In genomic region chr6:167401525-167402194, GRCh38 we compare ENCODE assay signal across 13 cellular contexts.
A peak's percentile ranks its signal among the peaks of the same experiment; 100 is the strongest.
DNase-seq lines count a peak whose midpoint lies in the region; ATAC-seq and TF ChIP-seq lines count a peak whose summit lies in the region.
"Had no signal": no experiment of that assay in that cellular context is flagged by ENCODE, and none has a peak within 500 bp of the region (broad histone marks: within the 10 kb centered on the region; RNA-seq: fewer than 3 reads in every experiment).

No MANE protein-coding gene starts in this region.

- H3K36me3 Mint-ChIP-seq in endodermal cell (ENCODE audit: low read depth), result no peaks in the 10 kb centered on the region
- H3K36me3 Mint-ChIP-seq in activated T-cell treated with anti-CD3 and anti-CD28 coated beads, Interleukin-2, amount 50 U/mL, for 4 hours (ENCODE audit: insufficient read depth), result no peaks in the 10 kb centered on the region
- H3K36me3 Mint-ChIP-seq: activated naive CD8-positive, alpha-beta T cell had no signal

- H3K4me1 ChIP-seq in endodermal cell (ENCODE audit: control insufficient read depth, insufficient read depth, low read length), result no peaks in the 10 kb centered on the region
- H3K4me1 ChIP-seq in neuronal stem cell (ENCODE audit: control insufficient read depth in 2 of 2, insufficient read depth in 1 of 2, low read depth in 1 of 2, low read length in 2 of 2), result peaks cover 4 to 11% of the 10 kb centered on the region in 2 donors
- H3K4me1 ChIP-seq: BLaER1 had no signal

- H3K9ac ChIP-seq in endodermal cell (ENCODE audit: extremely low read depth, low read length, poor library complexity, severe bottlenecking) (no peak overlapping the region), neuronal stem cell (ENCODE audit: low read depth, low read length, poor library complexity) (peak overlapping the region; percentile 7)
- H3K9ac ChIP-seq: BLaER1 had no signal

- peak overlapping the region; percentile 46 for H3K4ac ChIP-seq in neuronal stem cell (ENCODE audit: low read length)

- TF ChIP-seq CTCF in endodermal cell (conservative IDR thresholded peaks at IDR 0.05) (no peak), dorsolateral prefrontal cortex (IDR thresholded peaks at IDR 0.05 in 54 of 56, conservative IDR thresholded peaks at IDR 0.05 in 2 of 56; ENCODE audit: low read depth in 1 of 56, partially characterized antibody in 56 of 56) (no peak)

- H3K9me3 ChIP-seq in endodermal cell (ENCODE audit: control insufficient read depth, low read length) (no peaks in the 10 kb centered on the region), neuronal stem cell (replicated peaks in 1 of 2; ENCODE audit: control insufficient read depth in 2 of 2, insufficient read depth in 1 of 2, low read depth in 1 of 2, low read length in 2 of 2) (no peaks in the 10 kb centered on the region)
- H3K9me3 ChIP-seq: BLaER1 had no signal

- H3K27ac Mint-ChIP-seq in endodermal cell, result no peak overlapping the region
- H3K27ac Mint-ChIP-seq: activated naive CD8-positive, alpha-beta T cell had no signal

- H2BK120ac ChIP-seq in neuronal stem cell (ENCODE audit: low read depth, low read length), result no peak overlapping the region

- intact Hi-C loops in sciatic nerve (cut with DNase I), result no loop called here
- intact Hi-C loops in dorsolateral prefrontal cortex (cut with DNase I), result no loop called here

- no peaks in the 10 kb centered on the region for H3K27me3 Mint-ChIP-seq in endodermal cell (ENCODE audit: insufficient read depth)
- peaks cover 13% of the 10 kb centered on the region for H3K27me3 Mint-ChIP-seq in activated T-cell treated with anti-CD3 and anti-CD28 coated beads, Interleukin-2, amount 50 U/mL, for 4 hours (ENCODE audit: low read depth)

- H2BK15ac ChIP-seq in neuronal stem cell (ENCODE audit: low read length), result peak overlapping the region; percentile 79

- peak overlapping the region; percentile 59 for H2AK5ac ChIP-seq in neuronal stem cell (ENCODE audit: low read depth, low read length)

- H2BK5ac ChIP-seq in neuronal stem cell (ENCODE audit: low read length), result no peak overlapping the region

- H3K79me1 ChIP-seq in neuronal stem cell (ENCODE audit: low read depth, low read length), result no peaks in the 10 kb centered on the region

- 81 to 87% methylated on average over 8 to 20 of the region's 20 CpGs for WGBS in endodermal cell (ENCODE audit: insufficient coverage in 1 of 2, insufficient read length in 1 of 2), 2 experiments
- no CpG with 5 or more reads among the region's 20 CpGs for WGBS in neuronal stem cell (ENCODE audit: extremely low coverage in 2 of 2, insufficient read length in 2 of 2, insufficient replicate concordance in 1 of 2), 2 donors

- H3K4me3 ChIP-seq in H7 (ENCODE audit: insufficient read depth, low read depth, low read length) (no peak overlapping the region), endodermal cell (ENCODE audit: low read length) (no peak overlapping the region), neuronal stem cell (ENCODE audit: low read length in 2 of 2) (no peak overlapping the region), dorsolateral prefrontal cortex (no peak overlapping the region)
- H3K4me3 ChIP-seq: BLaER1 had no signal

- no peak overlapping the region for H3K4me3 Mint-ChIP-seq in endodermal cell
- no peak overlapping the region for H3K4me3 Mint-ChIP-seq in activated T-cell treated with anti-CD3 and anti-CD28 coated beads, Interleukin-2, amount 50 U/mL, for 4 hours
- H3K4me3 Mint-ChIP-seq: activated naive CD8-positive, alpha-beta T cell; central memory CD8-positive, alpha-beta T cell had no signal

- H3K14ac ChIP-seq in neuronal stem cell (ENCODE audit: low read length), result peak overlapping the region; percentile 85

- peak overlapping the region; percentile 86 for H3K18ac ChIP-seq in neuronal stem cell (ENCODE audit: low read length)

- no peak overlapping the region for H4K91ac ChIP-seq in neuronal stem cell (ENCODE audit: low read depth, low read length, poor library complexity)

- no peaks in the 10 kb centered on the region for H3K27me3 ChIP-seq in H7 (ENCODE audit: control insufficient read depth, insufficient read depth, low read length)
- no peaks in the 10 kb centered on the region for H3K27me3 ChIP-seq in endodermal cell (ENCODE audit: control insufficient read depth, insufficient read depth, low read length, poor library complexity, severe bottlenecking)
- peaks cover 0 to 21% (median 0%) of the 10 kb centered on the region in 3 experiments for H3K27me3 ChIP-seq in neuronal stem cell (ENCODE audit: control insufficient read depth in 3 of 3, insufficient read depth in 3 of 3, low read depth in 1 of 3, low read length in 3 of 3)
- peaks cover 0 to 14% (median 0%) of the 10 kb centered on the region in 45 donors for H3K27me3 ChIP-seq in dorsolateral prefrontal cortex
- H3K27me3 ChIP-seq: BLaER1 had no signal

- peak; percentile 84 for DNase-seq in H7
- DNase-seq in NCI-H345 treated with DMSO at 0.1 percent for 48 hours (lab: John Stamatoyannopoulos, UW; ENCODE audit: unreplicated experiment), result peak; percentile 45
- DNase-seq in endodermal cell, result peak; percentile 69
- no peak for DNase-seq in neuronal stem cell (ENCODE audit: low spot score)
- DNase-seq in sciatic nerve (ENCODE audit: low spot score), result no peak
- DNase-seq in activated T-cell treated with anti-CD3 and anti-CD28 coated beads, Interleukin-2, amount 50 U/mL, for 4 hours, result no peak
- no peak for DNase-seq in NCI-H1436 treated with DMSO at 0.1 percent for 48 hours (lab: John Stamatoyannopoulos, UW)
- DNase-seq in dorsolateral prefrontal cortex, result no peak
- DNase-seq: stimulated activated CD4-positive, alpha-beta T cell treated with anti-CD3 and anti-CD28 coated beads, Interleukin-4, amount 100 ng/mL, for 24 hours; stimulated activated naive CD4-positive, alpha-beta T cell had no signal

- peak overlapping the region; percentile 92 for H2BK12ac ChIP-seq in neuronal stem cell (ENCODE audit: low read length)

- peaks cover 5% of the 10 kb centered on the region for H3K4me1 Mint-ChIP-seq in endodermal cell
- H3K4me1 Mint-ChIP-seq in activated T-cell treated with anti-CD3 and anti-CD28 coated beads, Interleukin-2, amount 50 U/mL, for 4 hours (ENCODE audit: low read depth), result no peaks in the 10 kb centered on the region
- H3K4me1 Mint-ChIP-seq: central memory CD8-positive, alpha-beta T cell had no signal

- H3K27ac ChIP-seq in endodermal cell (ENCODE audit: low read depth, low read length), result no peak overlapping the region
- H3K27ac ChIP-seq in neuronal stem cell (replicated peaks; ENCODE audit: low read length), result no peak overlapping the region
- H3K27ac ChIP-seq in dorsolateral prefrontal cortex, result no peak overlapping the region
- H3K27ac ChIP-seq: BLaER1 had no signal

- no peak overlapping the region for H3K4me2 ChIP-seq in neuronal stem cell (ENCODE audit: insufficient read depth, low read length, poor library complexity, severe bottlenecking)
- H3K4me2 ChIP-seq: BLaER1 had no signal

- no peak for ATAC-seq in sciatic nerve
- no peak for ATAC-seq in activated T-cell treated with anti-CD3 and anti-CD28 coated beads, Interleukin-2, amount 50 U/mL, for 4 hours

- no peak overlapping the region for H4K8ac ChIP-seq in neuronal stem cell (ENCODE audit: low read depth, low read length)

- H3K36me3 ChIP-seq in H7 (replicated peaks; ENCODE audit: control insufficient read depth, insufficient read depth, low read length), result no peaks in the 10 kb centered on the region
- no peaks in the 10 kb centered on the region for H3K36me3 ChIP-seq in endodermal cell (ENCODE audit: control insufficient read depth, insufficient read depth, low read length)
- no peaks in the 10 kb centered on the region for H3K36me3 ChIP-seq in neuronal stem cell (replicated peaks in 1 of 2; ENCODE audit: control insufficient read depth in 2 of 2, insufficient read depth in 2 of 2, low read length in 2 of 2)
- H3K36me3 ChIP-seq: BLaER1 had no signal

- H2AFZ ChIP-seq in neuronal stem cell (ENCODE audit: low read length), result no peak overlapping the region

- H3K9me3 Mint-ChIP-seq in endodermal cell, result no peaks in the 10 kb centered on the region
- no peaks in the 10 kb centered on the region for H3K9me3 Mint-ChIP-seq in activated T-cell treated with anti-CD3 and anti-CD28 coated beads, Interleukin-2, amount 50 U/mL, for 4 hours
- H3K9me3 Mint-ChIP-seq: central memory CD8-positive, alpha-beta T cell had no signal

- peak overlapping the region; percentile 26 for H3K23ac ChIP-seq in neuronal stem cell (ENCODE audit: low read depth, low read length, poor library complexity)

Comparison
In these comparisons a context has a peak if more than half of its experiments do, and no peak if none do; other contexts are left out.
1. DNase-seq: peak in H7 (single experiment), NCI-H345 treated with DMSO at 0.1 percent for 48 hours (single experiment) and endodermal cell (single experiment); none in neuronal stem cell (single experiment), sciatic nerve (single experiment), activated T-cell treated with anti-CD3 and anti-CD28 coated beads, Interleukin-2, amount 50 U/mL, for 4 hours (single experiment), NCI-H1436 treated with DMSO at 0.1 percent for 48 hours (single experiment) and dorsolateral prefrontal cortex (0 of 10).